ENCODE assay signal across 9 cellular contexts in the genomic region with DNA sequence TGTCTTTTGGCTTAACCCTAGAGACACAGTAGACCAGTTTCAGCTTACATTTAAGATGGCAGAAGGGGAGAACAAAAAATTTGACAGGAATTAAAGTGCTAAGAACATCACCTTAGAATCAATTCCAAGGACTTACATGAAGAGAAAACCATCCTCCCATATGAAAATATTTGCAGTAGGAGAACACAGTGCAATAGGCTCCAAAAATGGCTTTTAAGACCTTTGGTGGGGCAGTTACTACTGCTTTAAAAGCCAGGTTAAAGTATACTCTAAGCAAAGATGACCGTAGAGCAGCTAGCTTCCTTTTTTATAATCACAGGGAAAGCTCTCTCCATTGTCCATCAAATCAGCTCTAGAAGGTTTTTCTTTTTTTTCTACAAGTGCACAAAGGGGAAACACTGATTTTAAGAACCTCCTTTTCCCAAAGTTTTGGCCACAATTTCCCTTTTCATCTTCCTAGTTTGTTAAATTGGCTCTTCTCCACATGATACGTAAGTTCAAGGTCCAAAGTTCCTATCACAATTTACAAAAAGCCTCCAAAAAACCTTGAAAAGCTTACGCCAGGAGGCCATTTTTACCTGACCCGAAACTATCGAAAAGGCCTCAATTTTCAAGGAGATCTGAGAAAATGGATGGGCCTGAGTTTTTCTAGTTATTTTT. TPM values are rescaled to one million over a fixed set of nuclear protein-coding genes. Genes with fewer than 3 reads are reported as not detected.
DNase-seq lines count a peak whose midpoint lies in the region; ATAC-seq and TF ChIP-seq lines count a peak whose summit lies in the region.
"Had no signal": no experiment of that assay in that cellular context is flagged by ENCODE, and none has a peak within 500 bp of the region (broad histone marks: within the 10 kb centered on the region; RNA-seq: fewer than 3 reads in every experiment).

No MANE protein-coding gene starts in this region.

- H3K9me3 ChIP-seq in BE2C (no peaks in the 10 kb centered on the region), PC-3 (ENCODE audit: low read length) (no peaks in the 10 kb centered on the region), neutrophil (no peaks in the 10 kb centered on the region)

- H3F3A ChIP-seq in PC-3 (ENCODE audit: low read length, unreplicated experiment): peaks cover 9% of the 10 kb centered on the region

- POLR2A ChIA-PET in PC-3 (lab: Charles Lee; ENCODE audit: unreplicated experiment): no interaction called here

- no peak overlapping the region for H2AFZ ChIP-seq in PC-3 (ENCODE audit: low read length)

- CTCF ChIA-PET in PC-3 (lab: Charles Lee): no interaction called here

- H3K27ac ChIP-seq in PC-3 (ENCODE audit: low read length) (no peak overlapping the region), neutrophil (peak overlapping the region; percentile 94)

- BruUV-seq in PC-3 (replicated peaks; lab: Mats Ljungman, UMichigan): no TSS peak

- H3K9me2 ChIP-seq in PC-3 (replicated peaks; ENCODE audit: low read length): no peaks in the 10 kb centered on the region

- no peak for ATAC-seq in PC-3

- DNase-seq in BE2C (no peak), PC-3 (no peak), epithelial cell of esophagus (ENCODE audit: low read depth) (no peak), amniotic stem cell (lab: John Stamatoyannopoulos, UW) (no peak), inferior parietal cortex (ENCODE audit: extremely low spot score) (no peak), NK-92 (lab: John Stamatoyannopoulos, UW; ENCODE audit: unreplicated experiment) (no peak), DMS79 (lab: John Stamatoyannopoulos, UW) (no peak)
- DNase-seq: NCI-H1436 treated with DMSO at 0.1 percent for 48 hours had no signal

- H3K4me2 ChIP-seq in PC-3 (ENCODE audit: low read length): peak overlapping the region; percentile 98

- H3K4me3 ChIP-seq in BE2C (ENCODE audit: low read depth, low read length): peak overlapping the region; percentile 7; the same call in 1 of the 2 replicates
- H3K4me3 ChIP-seq in PC-3 (ENCODE audit: low read length): peak overlapping the region; percentile 99; the same call in 1 of the 2 replicates
- peak overlapping the region; percentile 99 for H3K4me3 ChIP-seq in epithelial cell of esophagus (ENCODE audit: low read length)
- H3K4me3 ChIP-seq in neutrophil (ENCODE audit: low read depth in 1 of 2, low read length in 1 of 2): peak overlapping the region; percentile 95 to 100

- H3K9ac ChIP-seq in PC-3 (ENCODE audit: low read length): no peak overlapping the region

- H4K20me1 ChIP-seq in PC-3 (ENCODE audit: low read length): peaks cover 34% of the 10 kb centered on the region

- TF ChIP-seq CTCF in BE2C (IDR thresholded peaks at IDR 0.05; ENCODE audit: low read depth, low read length) (no peak), PC-3 (conservative IDR thresholded peaks at IDR 0.05; ENCODE audit: low read depth, low read length) (no peak), epithelial cell of esophagus (IDR thresholded peaks at IDR 0.05; ENCODE audit: insufficient read depth, low read depth, low read length, missing control alignments) (no peak), neutrophil (IDR thresholded peaks at IDR 0.05) (no peak)

- intact Hi-C loops in PC-3 (cut with micrococcal nuclease): no loop called here

- H3K27me3 ChIP-seq in BE2C: no peaks in the 10 kb centered on the region
- no peaks in the 10 kb centered on the region for H3K27me3 ChIP-seq in PC-3 (ENCODE audit: low read length)
- no peaks in the 10 kb centered on the region for H3K27me3 ChIP-seq in neutrophil

- H3K36me3 ChIP-seq in BE2C (peaks cover 33% of the 10 kb centered on the region), PC-3 (ENCODE audit: low read depth, low read length) (peaks cover 34% of the 10 kb centered on the region), neutrophil (peaks cover 47% of the 10 kb centered on the region)

- H3K4me1 ChIP-seq in BE2C (peaks cover 6% of the 10 kb centered on the region), PC-3 (ENCODE audit: insufficient read depth, low read length) (peaks cover 34% of the 10 kb centered on the region), neutrophil (ENCODE audit: control insufficient read depth in 1 of 2, insufficient read depth in 1 of 2, low read depth in 1 of 2, low read length in 1 of 2) (peaks cover 41 to 58% of the 10 kb centered on the region in 2 experiments)

- peaks cover 44% of the 10 kb centered on the region for H3K79me2 ChIP-seq in PC-3 (ENCODE audit: low read length)

RNA-seq across cellular contexts. Expression of a gene that starts 3.3 kb away (rescaled TPM):
- polyA plus RNA-seq in BE2C (2012; ENCODE audit: insufficient read depth, insufficient read length, low read depth): 13.2 TPM
- 45.3 and 66.6 TPM in 2 replicates for total RNA-seq in PC-3 (2014; rRNA removed)

RNA-seq across cellular contexts. Expression of a gene that starts 28.4 kb away (rescaled TPM):
- polyA plus RNA-seq in BE2C (2012; ENCODE audit: insufficient read depth, insufficient read length, low read depth): not detected
- not detected in 2 replicates for total RNA-seq in PC-3 (2014; rRNA removed)

RNA-seq across cellular contexts. Expression of a gene that starts 28.6 kb away (rescaled TPM):
- 16.8 TPM for polyA plus RNA-seq in BE2C (2012; ENCODE audit: insufficient read depth, insufficient read length, low read depth)
- total RNA-seq in PC-3 (2014; rRNA removed): 3.7 and 8.4 TPM in 2 replicates

RNA-seq across cellular contexts. Expression of a gene that starts 28.7 kb away (rescaled TPM):
- polyA plus RNA-seq in BE2C (2012; ENCODE audit: insufficient read depth, insufficient read length, low read depth): 7.9 TPM
- total RNA-seq in PC-3 (2014; rRNA removed): 0.29 and 2.8 TPM in 2 replicates

RNA-seq across cellular contexts. Expression of a gene that starts 35.3 kb away (rescaled TPM):
- polyA plus RNA-seq in BE2C (2012; ENCODE audit: insufficient read depth, insufficient read length, low read depth): 7.6 TPM
- total RNA-seq in PC-3 (2014; rRNA removed): 12.5 and 13.6 TPM in 2 replicates

Comparison
In these comparisons a context has a peak if more than half of its experiments do, and no peak if none do; other contexts are left out.
1. H3K4me3 ChIP-seq: peak in every context shown above with its lines; median percentile 99 in PC-3; 99 in epithelial cell of esophagus; 98 in neutrophil; 7 in BE2C.